13 cellular contexts compared by ENCODE assay signal in genomic region chr3:149384911-149385321, GRCh38. TPM values are rescaled to one million over a fixed set of nuclear protein-coding genes. Genes with fewer than 3 reads are reported as not detected.
DNase-seq lines count a peak whose midpoint lies in the region; ATAC-seq, FAIRE-seq and TF ChIP-seq lines count a peak whose summit lies in the region.
"Had no signal": no experiment of that assay in that cellular context is flagged by ENCODE, and none has a peak within 500 bp of the region (broad histone marks: within the 10 kb centered on the region; RNA-seq: fewer than 3 reads in every experiment).

No MANE protein-coding gene starts in this region.

- TF ChIP-seq POLR2A in breast epithelium (IDR thresholded peaks at IDR 0.05): no peak

- intact Hi-C loops in left ventricle myocardium inferior (cut with micrococcal nuclease): no loop called here
- intact Hi-C loops in Right ventricle myocardium superior (cut with DNase I): no loop called here
- intact Hi-C loops in breast epithelium (cut with DNase I; ENCODE audit: low total_unique reads): no loop called here

- peaks cover 53% of the 10 kb centered on the region for H3K4me1 ChIP-seq in left ventricle myocardium inferior
- H3K4me1 ChIP-seq in breast epithelium: peaks cover 0 to 12% of the 10 kb centered on the region in 2 donors
- peaks cover 53% of the 10 kb centered on the region for H3K4me1 ChIP-seq in keratinocyte (ENCODE audit: control insufficient read depth, extremely low read depth, insufficient read depth, low read length)

- no peaks in the 10 kb centered on the region for H3K27me3 ChIP-seq in left ventricle myocardium inferior (ENCODE audit: low read depth)
- no peaks in the 10 kb centered on the region for H3K27me3 ChIP-seq in breast epithelium
- no peaks in the 10 kb centered on the region for H3K27me3 ChIP-seq in keratinocyte (ENCODE audit: control insufficient read depth, extremely low read depth, insufficient read depth, low read length)

- FAIRE-seq in keratinocyte (lab: Jason Lieb, UNC): no peak

- no peak overlapping the region for H3K4me2 ChIP-seq in keratinocyte (ENCODE audit: control insufficient read depth, extremely low read depth, insufficient read depth, low read depth, low read length)

- no peak for TF ChIP-seq CTCF in left ventricle myocardium inferior (IDR thresholded peaks at IDR 0.05; ENCODE audit: borderline replicate concordance)
- TF ChIP-seq CTCF in breast epithelium (IDR thresholded peaks at IDR 0.05): no peak
- TF ChIP-seq CTCF in keratinocyte (optimal IDR thresholded peaks at IDR 0.05 in 1 of 3, IDR thresholded peaks at IDR 0.05 in 1 of 3, conservative IDR thresholded peaks at IDR 0.05 in 1 of 3; ENCODE audit: extremely low read depth in 1 of 3, insufficient read depth in 2 of 3, low read length in 3 of 3): no peak

- H3K9me3 ChIP-seq in left ventricle myocardium inferior (replicated peaks): peaks cover 8% of the 10 kb centered on the region
- no peaks in the 10 kb centered on the region for H3K9me3 ChIP-seq in breast epithelium
- no peaks in the 10 kb centered on the region for H3K9me3 ChIP-seq in keratinocyte (ENCODE audit: control insufficient read depth, low read depth, low read length)
- H3K9me3 ChIP-seq: SK-N-SH had no signal

- no peaks in the 10 kb centered on the region for H4K20me1 ChIP-seq in keratinocyte (ENCODE audit: control insufficient read depth, extremely low read depth, insufficient read depth, low read length)

- H2AFZ ChIP-seq in keratinocyte (ENCODE audit: control insufficient read depth, low read length): no peak overlapping the region

- H3K27ac ChIP-seq in left ventricle myocardium inferior (replicated peaks): peak overlapping the region; percentile 88
- peak overlapping the region; percentile 95 to 96 for H3K27ac ChIP-seq in breast epithelium
- H3K27ac ChIP-seq in keratinocyte (ENCODE audit: control insufficient read depth, insufficient read depth, low read length): peak overlapping the region; percentile 99

- dilution Hi-C loops in keratinocyte (cut with MboI; ENCODE audit: extremely low pct_ligation_motif_present, low sequenced_read_pairs): no loop called here

- DNase-seq in left ventricle myocardium inferior: no peak
- DNase-seq in Right ventricle myocardium superior: no peak
- DNase-seq in breast epithelium (ENCODE audit: low spot score in 2 of 2): no peak
- DNase-seq in keratinocyte (ENCODE audit: low read depth, low spot score): no peak
- DNase-seq in 8988T: no peak
- no peak for DNase-seq in SHP77 treated with DMSO at 0.1 percent for 48 hours (lab: John Stamatoyannopoulos, UW)
- DNase-seq in HT-29 (ENCODE audit: low spot score): no peak
- DNase-seq: ACHN; activated CD4-positive, alpha-beta T cell treated with anti-CD3 and anti-CD28 coated beads for 4 hours; NCI-H2029 treated with DMSO at 0.1 percent for 48 hours; SK-N-SH had no signal

- no peak for ATAC-seq in Right ventricle myocardium superior (ENCODE audit: poor library complexity)
- ATAC-seq in GM19455 (IDR thresholded peaks at IDR 0.05; ENCODE audit: unreplicated experiment): no peak
- ATAC-seq: left lobe of liver had no signal

- no peaks in the 10 kb centered on the region for H3K79me2 ChIP-seq in keratinocyte (ENCODE audit: control insufficient read depth, insufficient read depth, low read length)

- no peak overlapping the region for H3K9ac ChIP-seq in keratinocyte (ENCODE audit: control insufficient read depth, extremely low read depth, insufficient read depth, low read length)

- H3K36me3 ChIP-seq in left ventricle myocardium inferior (no peaks in the 10 kb centered on the region), breast epithelium (no peaks in the 10 kb centered on the region), keratinocyte (ENCODE audit: control insufficient read depth in 2 of 2, extremely low read depth in 1 of 2, insufficient read depth in 2 of 2, low read length in 2 of 2) (no peaks in the 10 kb centered on the region)

- no peaks in the 10 kb centered on the region for H3K9me1 ChIP-seq in keratinocyte (ENCODE audit: control insufficient read depth, extremely low read depth, insufficient read depth, low read length)

- H3K4me3 ChIP-seq in left ventricle myocardium inferior (no peak overlapping the region), breast epithelium (no peak overlapping the region), keratinocyte (ENCODE audit: control insufficient read depth in 2 of 3, extremely low read depth in 1 of 3, insufficient read depth in 2 of 3, low read depth in 1 of 3, low read length in 3 of 3) (no peak overlapping the region)

RNA-seq across cellular contexts. Expression of gene TM4SF1, which starts 7.5 kb away (rescaled TPM):
- 103 TPM for total RNA-seq in left ventricle myocardium inferior
- total RNA-seq in Right ventricle myocardium superior: 110 TPM
- total RNA-seq in breast epithelium: 100 to 1,000 TPM in 2 of 3 donors, 10 to 100 TPM in 1; 48.5 to 559 (median 290) TPM
- 274 to 375 TPM (median 323 TPM) in 3 replicates for polyA plus RNA-seq in keratinocyte
- polyA plus RNA-seq in keratinocyte (2011; ENCODE audit: low read depth): 264 TPM
- 180 and 240 TPM in 2 replicates for polyA plus RNA-seq in keratinocyte (2011; cell fraction: cytosol; rRNA removed)
- polyA plus RNA-seq in keratinocyte (2011; cell fraction: nucleus; rRNA removed): 579 and 691 TPM in 2 replicates
- polyA plus RNA-seq in keratinocyte (2012; ENCODE audit: low replicate concordance): 183 and 204 TPM in 2 replicates
- polyA minus RNA-seq in keratinocyte: 72.1 to 465 TPM (median 388 TPM) in 3 replicates
- 143 TPM for polyA minus RNA-seq in keratinocyte (2011; cell fraction: cytosol; rRNA and poly(A)+ RNA removed)
- polyA minus RNA-seq in keratinocyte (2011; cell fraction: nucleus; rRNA and poly(A)+ RNA removed): 351 and 501 TPM in 2 replicates
- 348 and 369 TPM in 2 replicates for total RNA-seq in HT-29 (2014; rRNA removed; shearing (Covaris generic))

RNA-seq across cellular contexts. Expression of gene TM4SF18, which starts 51.5 kb away (rescaled TPM):
- total RNA-seq in left ventricle myocardium inferior (11.2 TPM), Right ventricle myocardium superior (13.2 TPM), breast epithelium (10 to 100 TPM in 2 of 3 donors, 1 to 10 TPM in 1; 7.2 to 43.8 (median 25.9) TPM)
- not detected in 3 replicates for polyA plus RNA-seq in keratinocyte
- not detected for polyA plus RNA-seq in keratinocyte (2011; ENCODE audit: low read depth)
- not detected in 2 replicates for polyA plus RNA-seq in keratinocyte (2011; cell fraction: cytosol; rRNA removed)
- polyA plus RNA-seq in keratinocyte (2011; cell fraction: nucleus; rRNA removed): not detected in 2 replicates
- polyA plus RNA-seq in keratinocyte (2012; ENCODE audit: low replicate concordance): not detected in 2 replicates
- polyA minus RNA-seq in keratinocyte: not detected in 3 replicates
- polyA minus RNA-seq in keratinocyte (2011; cell fraction: cytosol; rRNA and poly(A)+ RNA removed): not detected
- polyA minus RNA-seq in keratinocyte (2011; cell fraction: nucleus; rRNA and poly(A)+ RNA removed): not detected in 2 replicates
- 0.29 TPM in 1 of 2 replicates, not detected in the other for total RNA-seq in HT-29 (2014; rRNA removed; shearing (Covaris generic))
